38 cellular contexts compared by ENCODE assay signal in genomic region chr2:240491483-240491882, GRCh38.
"Had no signal": no experiment of that assay in that cellular context is flagged by ENCODE, and none has a peak within 500 bp of the region (broad histone marks: within the 10 kb centered on the region; RNA-seq: fewer than 3 reads in every experiment).

No MANE protein-coding gene starts in this region.

- H3K27me3 ChIP-seq: adrenal gland, ascending aorta, body of pancreas, brain microvascular endothelial cell, breast epithelium, cardiac muscle cell had no signal

- H3K4me3 Mint-ChIP-seq: activated naive CD4-positive, alpha-beta T cell treated with anti-CD3 and anti-CD28 coated beads for 36 hours; activated naive CD4-positive, alpha-beta T cell treated with anti-CD3 and anti-CD28 coated beads, Interleukin-2, amount 10 ng/mL, durations not matched to agents 7 days and 5 days; activated naive CD4-positive, alpha-beta T cell treated with anti-CD3 and anti-CD28 coated beads, Interleukin-2, amount 50 U/mL, for 24 hours; activated naive CD8-positive, alpha-beta T cell; activated naive CD8-positive, alpha-beta T cell treated with anti-CD3 and anti-CD28 coated beads for 36 hours; activated naive CD8-positive, alpha-beta T cell treated with anti-CD3 and anti-CD28 coated beads, Interleukin-2, amount 10 ng/mL, durations not matched to agents 7 days and 5 days; activated naive CD8-positive, alpha-beta T cell treated with anti-CD3 and anti-CD28 coated beads, Interleukin-2, amount 50 U/mL, for 24 hours; activated T-cell treated with anti-CD3 and anti-CD28 coated beads, Interleukin-2, amount 50 U/mL, for 24 hours; activated T-cell treated with anti-CD3 and anti-CD28 coated beads, Interleukin-2, amount 50 U/mL, for 4 hours; activated T-cell treated with anti-CD3 and anti-CD28 coated beads, Interleukin-2, amount 50 U/mL, for 72 hours; activated T-helper 1 cell treated with anti-CD3 and anti-CD28 coated beads, Interleukin-12 subunit alpha, Interleukin-12 subunit beta, Interleukin-2, Interleukin-4 antibody, amounts not matched to agents 30 ng/mL and 10 ng/mL and 1 ng/mL, durations not matched to agents 14 hours and 24 hours and 36 hours; activated T-helper 17 cell treated with anti-CD3 and anti-CD28 coated beads, Interleukin-2, amount 50 U/mL, for 72 hours; brain; central memory CD8-positive, alpha-beta T cell had no signal

- H3K27ac Mint-ChIP-seq: activated naive CD4-positive, alpha-beta T cell treated with anti-CD3 and anti-CD28 coated beads for 36 hours; activated naive CD4-positive, alpha-beta T cell treated with anti-CD3 and anti-CD28 coated beads, Interleukin-2, amount 10 ng/mL, durations not matched to agents 7 days and 5 days; activated naive CD4-positive, alpha-beta T cell treated with anti-CD3 and anti-CD28 coated beads, Interleukin-2, amount 50 U/mL, for 24 hours; activated naive CD4-positive, alpha-beta T cell treated with anti-CD3 and anti-CD28 coated beads, Interleukin-2, amount 50 U/mL, for 72 hours; activated naive CD8-positive, alpha-beta T cell; activated naive CD8-positive, alpha-beta T cell treated with anti-CD3 and anti-CD28 coated beads for 36 hours; activated naive CD8-positive, alpha-beta T cell treated with anti-CD3 and anti-CD28 coated beads, Interleukin-2, amount 10 ng/mL, durations not matched to agents 7 days and 5 days; activated naive CD8-positive, alpha-beta T cell treated with anti-CD3 and anti-CD28 coated beads, Interleukin-2, amount 50 U/mL, for 24 hours; activated T-cell treated with anti-CD3 and anti-CD28 coated beads, Interleukin-2, amount 50 U/mL, for 24 hours; activated T-cell treated with anti-CD3 and anti-CD28 coated beads, Interleukin-2, amount 50 U/mL, for 72 hours; activated T-helper 1 cell treated with anti-CD3 and anti-CD28 coated beads, Interleukin-12 subunit alpha, Interleukin-12 subunit beta, Interleukin-2, Interleukin-4 antibody, amounts not matched to agents 30 ng/mL and 10 ng/mL and 1 ng/mL, durations not matched to agents 14 hours and 24 hours and 36 hours; activated T-helper 17 cell treated with anti-CD3 and anti-CD28 coated beads, Interleukin-2, amount 50 U/mL, for 72 hours; activated T-helper 2 cell treated with anti-CD3 and anti-CD28 coated beads, Interferon-gamma antibody, Interleukin-2, Interleukin-4, amounts not matched to agents 10 μg/mL and 5 μg/mL and 100 μg/mL, durations not matched to agents 14 hours and 24 hours and 36 hours; brain had no signal

- H3K4me1 ChIP-seq: adrenal gland, ascending aorta, body of pancreas, breast epithelium had no signal

- H3K4me3 ChIP-seq: adrenal gland, ascending aorta, body of pancreas, breast epithelium, cardiac muscle cell had no signal

- DNase-seq: activated effector memory CD4-positive, alpha-beta T cell treated with anti-CD3 and anti-CD28 coated beads, Interleukin-2, amount 50 U/mL, for 16 hours; activated effector memory CD4-positive, alpha-beta T cell treated with Interleukin-2 at 50 U/mL for 16 hours; activated gamma-delta T cell; activated gamma-delta T cell treated with Interleukin-2 at 50 U/mL for 16 hours; activated naive CD4-positive, alpha-beta T cell; activated naive CD4-positive, alpha-beta T cell treated with anti-CD3 and anti-CD28 coated beads for 36 hours; activated naive CD4-positive, alpha-beta T cell treated with anti-CD3 and anti-CD28 coated beads, Interleukin-2, amount 10 ng/mL, durations not matched to agents 7 days and 5 days; activated naive CD4-positive, alpha-beta T cell treated with anti-CD3 and anti-CD28 coated beads, Interleukin-2, amount 50 U/mL, for 16 hours; activated naive CD4-positive, alpha-beta T cell treated with Interleukin-2 at 50 U/mL for 16 hours; activated naive CD8-positive, alpha-beta T cell treated with anti-CD3 and anti-CD28 coated beads for 36 hours; activated naive CD8-positive, alpha-beta T cell treated with anti-CD3 and anti-CD28 coated beads, Interleukin-2, amount 10 ng/mL, durations not matched to agents 7 days and 5 days; activated naive CD8-positive, alpha-beta T cell treated with anti-CD3 and anti-CD28 coated beads, Interleukin-2, amount 50 U/mL, for 24 hours; activated T-cell treated with anti-CD3 and anti-CD28 coated beads, Interleukin-2, amount 50 U/mL, for 1 hour; activated T-cell treated with anti-CD3 and anti-CD28 coated beads, Interleukin-2, amount 50 U/mL, for 24 hours; activated T-cell treated with anti-CD3 and anti-CD28 coated beads, Interleukin-2, amount 50 U/mL, for 4 hours; activated T-cell treated with anti-CD3 and anti-CD28 coated beads, Interleukin-2, amount 50 U/mL, for 48 hours; activated T-cell treated with anti-CD3 and anti-CD28 coated beads, Interleukin-2, amount 50 U/mL, for 72 hours; amniotic stem cell; amygdala; anterior cingulate cortex; aorta; body of pancreas; brain microvascular endothelial cell; caudate nucleus; central memory CD4-positive, alpha-beta T cell; cerebellar nuclear complex had no signal

- H3K36me3 ChIP-seq: adrenal gland, brain microvascular endothelial cell, breast epithelium, cardiac muscle cell had no signal

- H3K27me3 Mint-ChIP-seq: activated naive CD4-positive, alpha-beta T cell treated with anti-CD3 and anti-CD28 coated beads, Interleukin-2, amount 10 ng/mL, durations not matched to agents 7 days and 5 days; activated naive CD4-positive, alpha-beta T cell treated with anti-CD3 and anti-CD28 coated beads, Interleukin-2, amount 50 U/mL, for 24 hours; activated naive CD8-positive, alpha-beta T cell; activated naive CD8-positive, alpha-beta T cell treated with anti-CD3 and anti-CD28 coated beads for 36 hours; activated naive CD8-positive, alpha-beta T cell treated with anti-CD3 and anti-CD28 coated beads, Interleukin-2, amount 10 ng/mL, durations not matched to agents 7 days and 5 days; activated naive CD8-positive, alpha-beta T cell treated with anti-CD3 and anti-CD28 coated beads, Interleukin-2, amount 50 U/mL, for 24 hours; activated T-cell treated with anti-CD3 and anti-CD28 coated beads, Interleukin-2, amount 50 U/mL, for 24 hours; activated T-helper 17 cell treated with anti-CD3 and anti-CD28 coated beads, Interleukin-2, amount 50 U/mL, for 72 hours; brain; central memory CD8-positive, alpha-beta T cell had no signal

- H3K4me1 Mint-ChIP-seq: activated naive CD4-positive, alpha-beta T cell treated with anti-CD3 and anti-CD28 coated beads, Interleukin-2, amount 50 U/mL, for 24 hours; activated naive CD8-positive, alpha-beta T cell treated with anti-CD3 and anti-CD28 coated beads for 36 hours; activated naive CD8-positive, alpha-beta T cell treated with anti-CD3 and anti-CD28 coated beads, Interleukin-2, amount 50 U/mL, for 24 hours; activated T-helper 17 cell treated with anti-CD3 and anti-CD28 coated beads, Interleukin-2, amount 50 U/mL, for 72 hours; brain; central memory CD8-positive, alpha-beta T cell had no signal

- H3K27ac ChIP-seq: adrenal gland, ascending aorta, body of pancreas, brain microvascular endothelial cell, breast epithelium, cardiac muscle cell had no signal

- ATAC-seq: activated naive CD4-positive, alpha-beta T cell treated with anti-CD3 and anti-CD28 coated beads, Interleukin-2, amount 50 U/mL, for 72 hours; activated naive CD8-positive, alpha-beta T cell treated with anti-CD3 and anti-CD28 coated beads, Interleukin-2, amount 50 U/mL, for 24 hours; activated T-cell treated with anti-CD3 and anti-CD28 coated beads, Interleukin-2, amount 50 U/mL, for 4 hours; activated T-cell treated with anti-CD3 and anti-CD28 coated beads, Interleukin-2, amount 50 U/mL, for 72 hours; activated T-helper 17 cell treated with anti-CD3 and anti-CD28 coated beads, Interleukin-2, amount 50 U/mL, for 72 hours; body of pancreas had no signal
